In genomic region chr7:27650283-27650682, GRCh38 we compare ENCODE assay signal across 33 cellular contexts.
"Had no signal": no experiment of that assay in that cellular context is flagged by ENCODE, and none has a peak within 500 bp of the region (broad histone marks: within the 10 kb centered on the region; RNA-seq: fewer than 3 reads in every experiment).

No MANE protein-coding gene starts in this region.

- H3K4me3 ChIP-seq: adrenal gland, ascending aorta, body of pancreas, breast epithelium, cardiac muscle cell had no signal

- H3K9me3 ChIP-seq: adrenal gland, ascending aorta, body of pancreas, breast epithelium had no signal

- ATAC-seq: activated naive CD4-positive, alpha-beta T cell treated with anti-CD3 and anti-CD28 coated beads, Interleukin-2, amount 50 U/mL, for 72 hours; activated naive CD8-positive, alpha-beta T cell treated with anti-CD3 and anti-CD28 coated beads, Interleukin-2, amount 50 U/mL, for 24 hours; activated T-cell treated with anti-CD3 and anti-CD28 coated beads, Interleukin-2, amount 50 U/mL, for 4 hours; activated T-cell treated with anti-CD3 and anti-CD28 coated beads, Interleukin-2, amount 50 U/mL, for 72 hours; activated T-helper 17 cell treated with anti-CD3 and anti-CD28 coated beads, Interleukin-2, amount 50 U/mL, for 72 hours; body of pancreas had no signal

- H3K36me3 ChIP-seq: adrenal gland, brain microvascular endothelial cell, breast epithelium, cardiac muscle cell had no signal

- DNase-seq: activated effector memory CD4-positive, alpha-beta T cell treated with anti-CD3 and anti-CD28 coated beads, Interleukin-2, amount 50 U/mL, for 16 hours; activated effector memory CD4-positive, alpha-beta T cell treated with Interleukin-2 at 50 U/mL for 16 hours; activated gamma-delta T cell; activated gamma-delta T cell treated with Interleukin-2 at 50 U/mL for 16 hours; activated naive CD4-positive, alpha-beta T cell; activated naive CD4-positive, alpha-beta T cell treated with anti-CD3 and anti-CD28 coated beads for 36 hours; activated naive CD4-positive, alpha-beta T cell treated with anti-CD3 and anti-CD28 coated beads, Interleukin-2, amount 10 ng/mL, durations not matched to agents 7 days and 5 days; activated naive CD4-positive, alpha-beta T cell treated with anti-CD3 and anti-CD28 coated beads, Interleukin-2, amount 50 U/mL, for 16 hours; activated naive CD4-positive, alpha-beta T cell treated with Interleukin-2 at 50 U/mL for 16 hours; activated naive CD8-positive, alpha-beta T cell treated with anti-CD3 and anti-CD28 coated beads for 36 hours; activated naive CD8-positive, alpha-beta T cell treated with anti-CD3 and anti-CD28 coated beads, Interleukin-2, amount 10 ng/mL, durations not matched to agents 7 days and 5 days; activated naive CD8-positive, alpha-beta T cell treated with anti-CD3 and anti-CD28 coated beads, Interleukin-2, amount 50 U/mL, for 24 hours; activated T-cell treated with anti-CD3 and anti-CD28 coated beads, Interleukin-2, amount 50 U/mL, for 24 hours; activated T-cell treated with anti-CD3 and anti-CD28 coated beads, Interleukin-2, amount 50 U/mL, for 4 hours; activated T-cell treated with anti-CD3 and anti-CD28 coated beads, Interleukin-2, amount 50 U/mL, for 48 hours; activated T-cell treated with anti-CD3 and anti-CD28 coated beads, Interleukin-2, amount 50 U/mL, for 72 hours; adrenal gland; amniotic stem cell; amygdala; anterior cingulate cortex; aorta; body of pancreas; brain microvascular endothelial cell; caudate nucleus; central memory CD4-positive, alpha-beta T cell; cerebellar nuclear complex had no signal

- H3K27ac ChIP-seq: adrenal gland, ascending aorta, body of pancreas, brain microvascular endothelial cell, breast epithelium, cardiac muscle cell had no signal

- H3K4me1 ChIP-seq: adrenal gland, ascending aorta, body of pancreas, breast epithelium had no signal

- FAIRE-seq: astrocyte, bronchial epithelial cell had no signal
